ENCODE assay signal across 18 cellular contexts in the genomic region with DNA sequence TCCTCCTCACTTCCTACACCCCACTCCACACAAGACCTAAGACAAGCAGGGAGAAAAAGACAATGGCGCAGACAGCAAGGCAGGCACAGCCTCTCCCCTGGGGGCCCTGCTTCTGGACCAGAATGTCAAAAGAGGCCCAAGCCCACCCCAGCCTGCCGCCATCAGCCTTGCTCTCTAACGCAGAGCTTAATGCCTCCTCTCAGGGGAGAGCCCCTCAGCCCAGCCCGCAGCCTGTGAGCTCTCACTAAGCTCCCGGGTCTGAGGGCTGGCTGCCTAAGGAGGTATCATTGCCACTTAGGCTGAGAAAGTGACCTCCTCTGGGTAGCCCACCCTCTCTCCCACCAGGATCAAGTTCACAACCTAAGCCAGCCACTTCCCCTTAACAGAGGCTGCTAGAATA. TPM values are rescaled to one million over a fixed set of nuclear protein-coding genes. Genes with fewer than 3 reads are reported as not detected.
"Had no signal": no experiment of that assay in that cellular context is flagged by ENCODE, and none has a peak within 500 bp of the region (broad histone marks: within the 10 kb centered on the region; RNA-seq: fewer than 3 reads in every experiment).

No MANE protein-coding gene starts in this region.

- H3K36me3 ChIP-seq: esophagus muscularis mucosa, gastrocnemius medialis, ovary had no signal

- DNase-seq: effector memory CD8-positive, alpha-beta T cell; gastrocnemius medialis; left colon; mesendoderm; naive thymus-derived CD4-positive, alpha-beta T cell; nephron progenitor cell; nucleus accumbens; ovary; right cardiac atrium; small intestine; stimulated activated CD4-positive, alpha-beta T cell treated with anti-CD3 and anti-CD28 coated beads, Interleukin-2, amount 100 ng/mL, for 48 hours; stimulated activated naive CD4-positive, alpha-beta T cell treated with Interleukin-2 at 50 U/mL for 16 hours; trophoblast cell had no signal

- H3K36me3 Mint-ChIP-seq: naive thymus-derived CD4-positive, alpha-beta T cell had no signal

- H3K9me3 Mint-ChIP-seq: dendritic cell treated with granulocyte-macrophage colony-stimulating factor and Interleukin-4, amounts not matched to agents 40 ng/mL and 50 ng/mL, for 4 days; effector memory CD8-positive, alpha-beta T cell; nephron progenitor cell had no signal

- H3K27ac Mint-ChIP-seq: dendritic cell treated with granulocyte-macrophage colony-stimulating factor and Interleukin-4, amounts not matched to agents 40 ng/mL and 50 ng/mL, for 4 days; effector memory CD8-positive, alpha-beta T cell; naive thymus-derived CD4-positive, alpha-beta T cell; nephron progenitor cell had no signal

- H3K4me3 Mint-ChIP-seq: dendritic cell treated with granulocyte-macrophage colony-stimulating factor and Interleukin-4, amounts not matched to agents 40 ng/mL and 50 ng/mL, for 4 days; effector memory CD8-positive, alpha-beta T cell; naive thymus-derived CD4-positive, alpha-beta T cell; nephron progenitor cell had no signal

- H3K4me3 ChIP-seq: esophagus muscularis mucosa, gastrocnemius medialis, ovary had no signal

- ATAC-seq: effector memory CD8-positive, alpha-beta T cell; gastrocnemius medialis; left colon; naive thymus-derived CD4-positive, alpha-beta T cell; right cardiac atrium had no signal

- H3K4me1 Mint-ChIP-seq: naive thymus-derived CD4-positive, alpha-beta T cell had no signal

- H3K27ac ChIP-seq: epithelial cell of prostate, esophagus muscularis mucosa, gastrocnemius medialis, ovary had no signal

- H3K27me3 ChIP-seq: gastrocnemius medialis, ovary had no signal

RNA-seq across cellular contexts. Expression of a gene that starts 16.7 kb away (rescaled TPM):
- total RNA-seq: fibroblast of villous mesenchyme, lung microvascular endothelial cell had no signal
